ENCODE assay signal across 13 cellular contexts in the genomic region with DNA sequence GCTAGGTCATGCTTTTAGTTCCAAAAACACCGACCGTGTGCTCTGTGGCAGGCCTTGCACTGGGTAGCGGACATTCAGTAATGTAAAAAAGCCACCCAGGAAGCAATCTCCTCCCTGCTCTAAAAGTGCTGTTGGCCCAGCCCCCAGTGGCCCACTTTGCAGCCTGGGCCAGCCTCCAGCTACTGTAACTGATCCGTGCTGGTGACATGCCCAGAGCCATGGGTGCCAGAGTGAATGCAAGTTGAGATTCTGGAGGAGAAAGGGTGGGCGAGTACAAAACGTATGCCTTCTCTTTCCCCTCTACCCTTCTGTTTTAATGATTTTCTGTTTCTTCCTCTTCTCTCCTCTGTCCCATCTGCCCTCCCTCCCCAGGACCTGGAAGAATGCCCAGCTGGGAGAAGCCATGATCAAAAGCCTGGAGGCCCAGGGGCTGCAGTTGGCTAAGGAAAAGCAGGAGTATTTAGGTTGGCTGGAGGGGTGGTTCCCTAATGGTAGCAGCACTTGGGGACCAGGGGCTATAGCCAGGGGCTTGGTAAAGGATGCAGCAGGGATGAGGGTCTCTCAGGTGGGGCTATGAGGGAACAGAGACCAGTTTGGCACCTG. TPM values are rescaled to one million over a fixed set of nuclear protein-coding genes. Genes with fewer than 3 reads are reported as not detected.
DNase-seq lines count a peak whose midpoint lies in the region; ATAC-seq and TF ChIP-seq lines count a peak whose summit lies in the region.
"Had no signal": no experiment of that assay in that cellular context is flagged by ENCODE, and none has a peak within 500 bp of the region (broad histone marks: within the 10 kb centered on the region; RNA-seq: fewer than 3 reads in every experiment).

No MANE protein-coding gene starts in this region.

- in situ Hi-C loops in astrocyte of the spinal cord (cut with HindIII; ENCODE audit: low sequenced_read_pairs): no loop called here

- DNase-seq in NCI-H1694 (lab: John Stamatoyannopoulos, UW) (peak; percentile 90), astrocyte of the spinal cord (ENCODE audit: low read depth, low spot score) (peak; percentile 21), islet precursor cell (peak; percentile 45), coronary artery (ENCODE audit: low spot score) (no peak), NCI-H774 (lab: John Stamatoyannopoulos, UW) (no peak), DMS114 treated with DMSO at 0.1 percent for 48 hours (lab: John Stamatoyannopoulos, UW; ENCODE audit: unreplicated experiment) (no peak)
- DNase-seq: activated CD8-positive, alpha-beta T cell treated with anti-CD3 and anti-CD28 coated beads, Interleukin-2, amount 10 ng/mL, durations not matched to agents 7 days and 5 days; activated naive CD8-positive, alpha-beta T cell treated with anti-CD3 and anti-CD28 coated beads, Interleukin-2, amount 10 ng/mL, durations not matched to agents 7 days and 5 days; NCI-H526; SW 1271 had no signal

- no peak for ATAC-seq in HG02840 (IDR thresholded peaks at IDR 0.05; ENCODE audit: low FRiP score, unreplicated experiment)
- ATAC-seq: activated CD8-positive, alpha-beta T cell treated with anti-CD3 and anti-CD28 coated beads, Interleukin-2, amount 10 ng/mL, durations not matched to agents 7 days and 5 days had no signal

- TF ChIP-seq CTCF in astrocyte of the spinal cord (IDR thresholded peaks at IDR 0.05; ENCODE audit: low read depth, low read length) (no peak), coronary artery (IDR thresholded peaks at IDR 0.05) (no peak)

- H3K4me3 ChIP-seq in astrocyte of the spinal cord (ENCODE audit: low read depth, low read length) (no peak overlapping the region), coronary artery (no peak overlapping the region)
- H3K4me3 ChIP-seq: lung had no signal

- H3K27ac ChIP-seq in temporal lobe (ENCODE audit: low read depth, low read length): peak overlapping the region; percentile 36
- no peak overlapping the region for H3K27ac ChIP-seq in coronary artery

RNA-seq across cellular contexts. Expression of gene PLEKHD1, which starts 16.9 kb away (rescaled TPM):
- total RNA-seq in temporal lobe: 0.49 TPM

Comparison
In these comparisons a context has a peak if more than half of its experiments do, and no peak if none do; other contexts are left out.
1. DNase-seq: peak in NCI-H1694 (single experiment), astrocyte of the spinal cord (single experiment) and islet precursor cell (single experiment); none in coronary artery (single experiment), NCI-H774 (single experiment) and DMS114 treated with DMSO at 0.1 percent for 48 hours (single experiment).